ENCODE assay signal across 11 cellular contexts in genomic region chr19:1189419-1189818, GRCh38. TPM values are rescaled to one million over a fixed set of nuclear protein-coding genes. Genes with fewer than 3 reads are reported as not detected.
DNase-seq lines count a peak whose midpoint lies in the region; ATAC-seq, FAIRE-seq and TF ChIP-seq lines count a peak whose summit lies in the region.
"Had no signal": no experiment of that assay in that cellular context is flagged by ENCODE, and none has a peak within 500 bp of the region (broad histone marks: within the 10 kb centered on the region; RNA-seq: fewer than 3 reads in every experiment).

No MANE protein-coding gene starts in this region.

- no peaks in the 10 kb centered on the region for H4K20me1 ChIP-seq in astrocyte (ENCODE audit: insufficient read depth, low read length)

- no peak overlapping the region for H3K4me2 ChIP-seq in astrocyte (ENCODE audit: low read length)

- H3K4me1 ChIP-seq in astrocyte (ENCODE audit: insufficient read depth, low read length) = peaks cover 7% of the 10 kb centered on the region

- no peak for ATAC-seq in GM18861 (IDR thresholded peaks at IDR 0.05; ENCODE audit: unreplicated experiment)
- ATAC-seq in HG02884 (IDR thresholded peaks at IDR 0.05; ENCODE audit: unreplicated experiment) = no peak
- ATAC-seq in GM21381 (IDR thresholded peaks at IDR 0.05; ENCODE audit: unreplicated experiment) = no peak
- ATAC-seq: heart left ventricle had no signal

- H3K27me3 ChIP-seq in astrocyte (ENCODE audit: insufficient read depth, low read length) = no peaks in the 10 kb centered on the region
- H3K27me3 ChIP-seq: heart left ventricle had no signal

- peak overlapping the region; percentile 54 for H2AFZ ChIP-seq in astrocyte (ENCODE audit: low read depth, low read length)

- H3K9me3 Mint-ChIP-seq in astrocyte (ENCODE audit: unreplicated experiment) (no peaks in the 10 kb centered on the region), progenitor cell of endocrine pancreas (ENCODE audit: low read depth) (no peaks in the 10 kb centered on the region)

- no peak overlapping the region for H3K27ac ChIP-seq in astrocyte (ENCODE audit: low read depth, low read length)
- H3K27ac ChIP-seq: heart left ventricle had no signal

- no peaks in the 10 kb centered on the region for H3K36me3 ChIP-seq in astrocyte (ENCODE audit: insufficient read depth, low read length)
- H3K36me3 ChIP-seq: heart left ventricle had no signal

- no peak overlapping the region for H3K9ac ChIP-seq in astrocyte (ENCODE audit: low read length)

- DNase-seq in GDM1 (lab: John Stamatoyannopoulos, UW) = peak; percentile 49
- peak; percentile 45 for DNase-seq in UCSD-AML1 (lab: John Stamatoyannopoulos, UW; ENCODE audit: unreplicated experiment)
- no peak for DNase-seq in astrocyte (ENCODE audit: low read depth)
- DNase-seq in progenitor cell of endocrine pancreas (ENCODE audit: low spot score, unreplicated experiment) = no peak
- no peak for DNase-seq in NCI-H2029 treated with DMSO at 0.1 percent for 48 hours (lab: John Stamatoyannopoulos, UW)
- DNase-seq: caudate nucleus, heart left ventricle, nucleus accumbens had no signal

- H3K36me3 Mint-ChIP-seq in astrocyte (ENCODE audit: low read depth, unreplicated experiment) (peaks cover 1% of the 10 kb centered on the region), progenitor cell of endocrine pancreas (ENCODE audit: insufficient read depth) (no peaks in the 10 kb centered on the region)

- peak overlapping the region; percentile 91 for H3K27ac Mint-ChIP-seq in astrocyte (ENCODE audit: unreplicated experiment)
- peak overlapping the region; percentile 23 for H3K27ac Mint-ChIP-seq in progenitor cell of endocrine pancreas

- no peaks in the 10 kb centered on the region for H3K79me2 ChIP-seq in astrocyte (ENCODE audit: insufficient read depth, low read length)

- H3K27me3 Mint-ChIP-seq in astrocyte (ENCODE audit: low read depth, unreplicated experiment) = no peaks in the 10 kb centered on the region
- no peaks in the 10 kb centered on the region for H3K27me3 Mint-ChIP-seq in progenitor cell of endocrine pancreas

- H3K4me3 Mint-ChIP-seq in astrocyte (ENCODE audit: unreplicated experiment) (peak overlapping the region; percentile 40), progenitor cell of endocrine pancreas (ENCODE audit: low read depth) (no peak overlapping the region)

- no peaks in the 10 kb centered on the region for H3K9me3 ChIP-seq in astrocyte (ENCODE audit: insufficient read depth, low read depth, low read length)
- H3K9me3 ChIP-seq: heart left ventricle had no signal

- H3K4me3 ChIP-seq in astrocyte (ENCODE audit: insufficient read depth, low read depth, low read length) = no peak overlapping the region
- H3K4me3 ChIP-seq: heart left ventricle had no signal

- FAIRE-seq in astrocyte (lab: Jason Lieb, UNC) = no peak

- TF ChIP-seq CTCF in astrocyte (IDR thresholded peaks at IDR 0.05; ENCODE audit: insufficient read depth, low read depth, low read length) (no peak), progenitor cell of endocrine pancreas (IDR thresholded peaks at IDR 0.05; ENCODE audit: unreplicated experiment) (no peak)

- H3K4me1 Mint-ChIP-seq in astrocyte (ENCODE audit: low read depth, unreplicated experiment) = peaks cover 9% of the 10 kb centered on the region
- H3K4me1 Mint-ChIP-seq in progenitor cell of endocrine pancreas (ENCODE audit: low read depth) = no peaks in the 10 kb centered on the region

RNA-seq across cellular contexts. Expression of gene SBNO2, which starts 15.4 kb away (rescaled TPM):
- 39.3 and 43.2 TPM in 2 replicates for total RNA-seq in astrocyte
- 40.9 and 43.2 TPM in 2 replicates for total RNA-seq in progenitor cell of endocrine pancreas

RNA-seq across cellular contexts. Expression of gene STK11, which starts 16.2 kb away (rescaled TPM):
- 61.6 and 67.9 TPM in 2 replicates for total RNA-seq in astrocyte
- total RNA-seq in progenitor cell of endocrine pancreas = 59.3 and 61.5 TPM in 2 replicates

RNA-seq across cellular contexts. Expression of gene CBARP, which starts 48.4 kb away (rescaled TPM):
- total RNA-seq in astrocyte = 18.8 and 19.8 TPM in 2 replicates
- 12.4 and 13.0 TPM in 2 replicates for total RNA-seq in progenitor cell of endocrine pancreas

RNA-seq across cellular contexts. Expression of gene ATP5F1D, which starts 52.1 kb away (rescaled TPM):
- total RNA-seq in astrocyte (154 and 170 TPM in 2 replicates), progenitor cell of endocrine pancreas (107 and 117 TPM in 2 replicates)

RNA-seq across cellular contexts. Expression of gene MIDN, which starts 59.0 kb away (rescaled TPM):
- total RNA-seq in astrocyte (119 and 141 TPM in 2 replicates), progenitor cell of endocrine pancreas (187 and 193 TPM in 2 replicates)

Comparison
In these comparisons a context has a peak if more than half of its experiments do, and no peak if none do; other contexts are left out.
1. DNase-seq: peak in GDM1 (single experiment) and UCSD-AML1 (single experiment); none in astrocyte (single experiment), progenitor cell of endocrine pancreas (single experiment) and NCI-H2029 treated with DMSO at 0.1 percent for 48 hours (single experiment).